In genomic region chr11:61488651-61489291, GRCh38 we compare ENCODE assay signal across 10 cellular contexts. TPM values are rescaled to one million over a fixed set of nuclear protein-coding genes. Genes with fewer than 3 reads are reported as not detected.
DNase-seq lines count a peak whose midpoint lies in the region; ATAC-seq and TF ChIP-seq lines count a peak whose summit lies in the region.
"Had no signal": no experiment of that assay in that cellular context is flagged by ENCODE, and none has a peak within 500 bp of the region (broad histone marks: within the 10 kb centered on the region; RNA-seq: fewer than 3 reads in every experiment).

No MANE protein-coding gene starts in this region.

- H3K4me1 Mint-ChIP-seq in endothelial cell (ENCODE audit: unreplicated experiment) (peaks cover 11% of the 10 kb centered on the region), mesothelial cell of epicardium (peaks cover 32% of the 10 kb centered on the region)

- POLR2A ChIA-PET in GM10248 (lab: Yijun Ruan, JAX): no interaction called here

- H3K4me3 Mint-ChIP-seq in endothelial cell (ENCODE audit: unreplicated experiment): no peak overlapping the region
- peak overlapping the region; percentile 20 for H3K4me3 Mint-ChIP-seq in mesothelial cell of epicardium

- H3K27me3 Mint-ChIP-seq in endothelial cell (ENCODE audit: unreplicated experiment) (peaks cover 22% of the 10 kb centered on the region), mesothelial cell of epicardium (ENCODE audit: low read depth) (no peaks in the 10 kb centered on the region)

- H3K27ac Mint-ChIP-seq in endothelial cell (ENCODE audit: unreplicated experiment): peak overlapping the region; percentile 32
- H3K27ac Mint-ChIP-seq in mesothelial cell of epicardium: peak overlapping the region; percentile 2

- CTCF ChIA-PET in GM10248 (lab: Yijun Ruan, JAX): interaction anchor here (1.4 to 1.6 kb wide), 2 partner anchors 12 to 28 kb away, joined by 6 to 8 read pairs; no protein-coding TSS in a partner anchor

- TF ChIP-seq CTCF in endothelial cell (IDR thresholded peaks at IDR 0.05; ENCODE audit: unreplicated experiment) (no peak), mesothelial cell of epicardium (IDR thresholded peaks at IDR 0.05; ENCODE audit: unreplicated experiment) (no peak), GM10248 (IDR thresholded peaks at IDR 0.05; ENCODE audit: control extremely low read depth, extremely low read depth, low read depth, missing control alignments) (no peak)

- peak; percentile 78 for DNase-seq in Right ventricle myocardium inferior (ENCODE audit: missing footprints)
- no peak for DNase-seq in cardiac septum (ENCODE audit: low spot score)
- peak; percentile 37 for DNase-seq in endothelial cell (ENCODE audit: low spot score)
- no peak for DNase-seq in mesothelial cell of epicardium (ENCODE audit: low spot score in 2 of 2, unreplicated experiment in 2 of 2)
- DNase-seq in GM10248 (ENCODE audit: extremely low spot score): no peak
- no peak for DNase-seq in activated CD4-positive, alpha-beta T cell treated with anti-CD3 and anti-CD28 coated beads, Interleukin-2, amount 50 U/mL, for 1 hour
- DNase-seq in NCI-H1105 (lab: John Stamatoyannopoulos, UW): no peak
- DNase-seq: activated CD4-positive, alpha-beta T cell treated with anti-CD3 and anti-CD28 coated beads for 1 hour; effector CD8-positive, alpha-beta T cell had no signal

- H3K36me3 Mint-ChIP-seq in endothelial cell (ENCODE audit: low read depth, unreplicated experiment) (peaks cover 9% of the 10 kb centered on the region), mesothelial cell of epicardium (peaks cover 3% of the 10 kb centered on the region)

- intact Hi-C loops in Right ventricle myocardium inferior (cut with DNase I): no loop called here
- intact Hi-C loops in cardiac septum (cut with DNase I): no loop called here

- H3K9me3 Mint-ChIP-seq in endothelial cell (ENCODE audit: unreplicated experiment) (no peaks in the 10 kb centered on the region), mesothelial cell of epicardium (no peaks in the 10 kb centered on the region)

- ATAC-seq in Right ventricle myocardium inferior (peak; percentile 80), GM18861 (IDR thresholded peaks at IDR 0.05; ENCODE audit: unreplicated experiment) (no peak)

RNA-seq across cellular contexts. Expression of gene LRRC10B, which starts 19.8 kb away (rescaled TPM):
- 0.60 TPM for total RNA-seq in Right ventricle myocardium inferior
- total RNA-seq in cardiac septum: 0.65 TPM
- total RNA-seq in endothelial cell (ENCODE audit: unreplicated experiment): 0.13 TPM
- total RNA-seq in mesothelial cell of epicardium: 0.09 to 0.16 TPM (median 0.11 TPM) in 3 replicates

RNA-seq across cellular contexts. Expression of gene SDHAF2, which starts 58.8 kb away (rescaled TPM):
- total RNA-seq in Right ventricle myocardium inferior (36.8 TPM), cardiac septum (27.9 TPM), endothelial cell (ENCODE audit: unreplicated experiment) (47.2 TPM), mesothelial cell of epicardium (36.1 to 38.9 TPM (median 38.0 TPM) in 3 replicates)

RNA-seq across cellular contexts. Expression of gene CPSF7, which starts 59.0 kb away (rescaled TPM):
- 36.5 TPM for total RNA-seq in Right ventricle myocardium inferior
- 40.1 TPM for total RNA-seq in cardiac septum
- 79.5 TPM for total RNA-seq in endothelial cell (ENCODE audit: unreplicated experiment)
- total RNA-seq in mesothelial cell of epicardium: 107 to 116 TPM (median 112 TPM) in 3 replicates

Comparison
In these comparisons a context has a peak if more than half of its experiments do, and no peak if none do; other contexts are left out.
1. DNase-seq: peak in Right ventricle myocardium inferior (single experiment) and endothelial cell (single experiment); none in cardiac septum (single experiment), mesothelial cell of epicardium (0 of 2), GM10248 (single experiment), activated CD4-positive, alpha-beta T cell treated with anti-CD3 and anti-CD28 coated beads, Interleukin-2, amount 50 U/mL, for 1 hour (single experiment) and NCI-H1105 (single experiment).